In genomic region chr22:29060931-29061330, GRCh38 we compare ENCODE assay signal across 21 cellular contexts. TPM values are rescaled to one million over a fixed set of nuclear protein-coding genes. Genes with fewer than 3 reads are reported as not detected.
DNase-seq lines count a peak whose midpoint lies in the region; ATAC-seq and TF ChIP-seq lines count a peak whose summit lies in the region.
"Had no signal": no experiment of that assay in that cellular context is flagged by ENCODE, and none has a peak within 500 bp of the region (broad histone marks: within the 10 kb centered on the region; RNA-seq: fewer than 3 reads in every experiment).

No MANE protein-coding gene starts in this region.

- no peak overlapping the region for H3K27ac ChIP-seq in BLaER1 treated with 17β-estradiol and CSF1 and Interleukin-3, amounts not matched to agents 10 nM and 100 nM
- H3K27ac ChIP-seq in HEK293 (ENCODE audit: extremely low read depth, low read depth, low read length) (no peak overlapping the region), neural progenitor cell (no peak overlapping the region)

- intact Hi-C loops in mucosa of descending colon (cut with DNase I, micrococcal nuclease): no loop called here

- H3K27me3 ChIP-seq in BLaER1 treated with 17β-estradiol and CSF1 and Interleukin-3, amounts not matched to agents 10 nM and 100 nM: peaks cover 0 to 13% (median 7%) of the 10 kb centered on the region in 11 experiments; a peak in 8 of 22 replicates
- H3K27me3 ChIP-seq in neural progenitor cell: no peaks in the 10 kb centered on the region

- H3K79me2 ChIP-seq in neural progenitor cell (ENCODE audit: low read depth): no peaks in the 10 kb centered on the region

- CTCF ChIA-PET in HEK293 (lab: Yijun Ruan, JAX): interaction anchor here (1.0 to 1.9 kb wide), 4 partner anchors 18 to 205 kb away, joined by 3 to 7 read pairs (median 4); no protein-coding TSS in a partner anchor

- H3K4me1 Mint-ChIP-seq in neural progenitor cell: peaks cover 43% of the 10 kb centered on the region
- H3K4me1 Mint-ChIP-seq in activated T-helper 17 cell treated with anti-CD3 and anti-CD28 coated beads, Interleukin-2, amount 50 U/mL, for 72 hours: peaks cover 4% of the 10 kb centered on the region

- H2AFZ ChIP-seq in neural progenitor cell (replicated peaks): no peak overlapping the region
- H2AFZ ChIP-seq: GM23338 had no signal

- ATAC-seq in mucosa of descending colon (no peak), HG03520 (IDR thresholded peaks at IDR 0.05; ENCODE audit: unreplicated experiment) (no peak), HG02678 (IDR thresholded peaks at IDR 0.05; ENCODE audit: unreplicated experiment) (no peak)
- ATAC-seq in activated T-helper 17 cell treated with anti-CD3 and anti-CD28 coated beads, Interleukin-2, amount 50 U/mL, for 72 hours (replicated peaks): no peak

- no peak overlapping the region for H3K4me3 ChIP-seq in BLaER1 treated with 17β-estradiol and CSF1 and Interleukin-3, amounts not matched to agents 10 nM and 100 nM
- no peak overlapping the region for H3K4me3 ChIP-seq in HEK293 (ENCODE audit: low read depth, low read length)
- no peak overlapping the region for H3K4me3 ChIP-seq in neural progenitor cell
- no peak overlapping the region for H3K4me3 ChIP-seq in mucosa of descending colon
- H3K4me3 ChIP-seq: GM23338, HAP-1 had no signal

- H3K4me1 ChIP-seq in BLaER1 treated with 17β-estradiol and CSF1 and Interleukin-3, amounts not matched to agents 10 nM and 100 nM: peaks cover 5 to 21% (median 14%) of the 10 kb centered on the region in 10 experiments
- H3K4me1 ChIP-seq in HEK293 (ENCODE audit: control insufficient read depth, insufficient read depth, low read length): no peaks in the 10 kb centered on the region; the same call in 1 of the 2 replicates
- peaks cover 6% of the 10 kb centered on the region for H3K4me1 ChIP-seq in neural progenitor cell
- H3K4me1 ChIP-seq in mucosa of descending colon (ENCODE audit: low read depth): no peaks in the 10 kb centered on the region
- H3K4me1 ChIP-seq: HAP-1 had no signal

- DNase-seq in left kidney (ENCODE audit: low read depth, low spot score) (peak; percentile 16), neural progenitor cell (ENCODE audit: low spot score) (no peak), mucosa of descending colon (no peak)
- DNase-seq: Calu3; CD4-positive, alpha-beta T cell; CD8-positive, alpha-beta memory T cell; DMS53; DMS79 treated with DMSO at 0.1 percent for 48 hours; GF-D8 had no signal

- POLR2A ChIA-PET in HEK293 (lab: Yijun Ruan, JAX): no interaction called here

- peaks cover 14% of the 10 kb centered on the region for H3K27me3 Mint-ChIP-seq in neural progenitor cell (ENCODE audit: insufficient read depth, low read depth)
- no peaks in the 10 kb centered on the region for H3K27me3 Mint-ChIP-seq in activated T-helper 17 cell treated with anti-CD3 and anti-CD28 coated beads, Interleukin-2, amount 50 U/mL, for 72 hours

- H3K36me3 Mint-ChIP-seq in neural progenitor cell: peaks cover 5% of the 10 kb centered on the region
- H3K36me3 Mint-ChIP-seq in activated T-helper 17 cell treated with anti-CD3 and anti-CD28 coated beads, Interleukin-2, amount 50 U/mL, for 72 hours (ENCODE audit: low read depth): no peaks in the 10 kb centered on the region
- H3K36me3 Mint-ChIP-seq: CD14-positive monocyte; CD8-positive, alpha-beta memory T cell had no signal

- no peak overlapping the region for H3K4me3 Mint-ChIP-seq in neural progenitor cell
- H3K4me3 Mint-ChIP-seq in activated T-helper 17 cell treated with anti-CD3 and anti-CD28 coated beads, Interleukin-2, amount 50 U/mL, for 72 hours: no peak overlapping the region
- H3K4me3 Mint-ChIP-seq: CD4-positive, alpha-beta T cell; CD8-positive, alpha-beta memory T cell; GM23338 had no signal

- no peaks in the 10 kb centered on the region for H3K9me3 ChIP-seq in BLaER1 treated with 17β-estradiol and CSF1 and Interleukin-3, amounts not matched to agents 10 nM and 100 nM (replicated peaks in 1 of 11)
- H3K9me3 ChIP-seq in HEK293 (ENCODE audit: control insufficient read depth, insufficient read depth, low read depth, low read length) (no peaks in the 10 kb centered on the region), neural progenitor cell (ENCODE audit: low read depth) (no peaks in the 10 kb centered on the region), mucosa of descending colon (no peaks in the 10 kb centered on the region)
- H3K9me3 ChIP-seq: HAP-1 had no signal

- TF ChIP-seq CTCF in HEK293 (tag by site-specific recombination; IDR thresholded peaks at IDR 0.05) (no peak), neural progenitor cell (IDR thresholded peaks at IDR 0.05) (no peak), mucosa of descending colon (IDR thresholded peaks at IDR 0.05) (no peak)

- no peaks in the 10 kb centered on the region for H3K36me3 ChIP-seq in BLaER1 treated with 17β-estradiol and CSF1 and Interleukin-3, amounts not matched to agents 10 nM and 100 nM
- no peaks in the 10 kb centered on the region for H3K36me3 ChIP-seq in HEK293 (ENCODE audit: control insufficient read depth in 2 of 2, insufficient read depth in 1 of 2, low read length in 2 of 2)
- H3K36me3 ChIP-seq in neural progenitor cell: no peaks in the 10 kb centered on the region
- no peaks in the 10 kb centered on the region for H3K36me3 ChIP-seq in mucosa of descending colon (ENCODE audit: low read depth)
- H3K36me3 ChIP-seq: HAP-1 had no signal

- peak overlapping the region; percentile 29 for H3K27ac Mint-ChIP-seq in neural progenitor cell
- no peak overlapping the region for H3K27ac Mint-ChIP-seq in activated T-helper 17 cell treated with anti-CD3 and anti-CD28 coated beads, Interleukin-2, amount 50 U/mL, for 72 hours
- H3K27ac Mint-ChIP-seq: CD14-positive monocyte; CD4-positive, alpha-beta T cell; GM23338 had no signal

- no peaks in the 10 kb centered on the region; a peak in 1 of 22 replicates for H4K20me1 ChIP-seq in BLaER1 treated with 17β-estradiol and CSF1 and Interleukin-3, amounts not matched to agents 10 nM and 100 nM
- H4K20me1 ChIP-seq in neural progenitor cell (ENCODE audit: low read depth): no peaks in the 10 kb centered on the region

- no peaks in the 10 kb centered on the region for H3K9me3 Mint-ChIP-seq in neural progenitor cell
- no peaks in the 10 kb centered on the region for H3K9me3 Mint-ChIP-seq in activated T-helper 17 cell treated with anti-CD3 and anti-CD28 coated beads, Interleukin-2, amount 50 U/mL, for 72 hours
- H3K9me3 Mint-ChIP-seq: CD4-positive, alpha-beta T cell; CD8-positive, alpha-beta memory T cell; GM23338 had no signal

- peaks cover 4% of the 10 kb centered on the region for H3F3A ChIP-seq in neural progenitor cell (ENCODE audit: low read depth)

- H3K9ac ChIP-seq in BLaER1 treated with 17β-estradiol and CSF1 and Interleukin-3, amounts not matched to agents 10 nM and 100 nM: no peak overlapping the region
- H3K9ac ChIP-seq in neural progenitor cell: no peak overlapping the region

- H3K4me2 ChIP-seq in BLaER1 treated with 17β-estradiol and CSF1 and Interleukin-3, amounts not matched to agents 10 nM and 100 nM: peak overlapping the region in 7 of 11 experiments; percentile 3 to 33 (median 18); a peak in 5 of 22 replicates
- no peak overlapping the region for H3K4me2 ChIP-seq in neural progenitor cell
- H3K4me2 ChIP-seq: GM23338 had no signal

TF ChIP-seq in HEK293, 187 proteins besides CTCF, POLR2A, EP300 and RAD21:
- TF ChIP-seq ZSCAN23 (tag by site-specific recombination; IDR thresholded peaks at IDR 0.05) (no peak), ZNF621 (tag by site-specific recombination; IDR thresholded peaks at IDR 0.05) (no peak), ZNF561 (tag by site-specific recombination; IDR thresholded peaks at IDR 0.05; ENCODE audit: borderline replicate concordance) (no peak), INSM2 (tag by site-specific recombination; IDR thresholded peaks at IDR 0.05) (no peak), ZNF600 (tag by site-specific recombination; IDR thresholded peaks at IDR 0.05) (0 out of 2 replicates have a peak, but pooled peaks have one; percentile 13), ZNF433 (tag by site-specific recombination; IDR thresholded peaks at IDR 0.05; ENCODE audit: low read depth) (no peak)

RNA-seq across cellular contexts. Expression of gene C22orf31, which starts 0.7 kb away (rescaled TPM):
- not detected in 2 replicates for total RNA-seq in neural progenitor cell (ENCODE audit: low replicate concordance)
- under 1 TPM in 1 of 3 donors, not detected in 2; 0.41 TPM for total RNA-seq in mucosa of descending colon
- total RNA-seq in activated T-helper 17 cell treated with anti-CD3 and anti-CD28 coated beads, Interleukin-2, amount 50 U/mL, for 72 hours: not detected
- total RNA-seq: A172; A673; Calu3; CD4-positive, alpha-beta T cell; CD8-positive, alpha-beta memory T cell; Daoy; G401; GM23338 had no signal

RNA-seq across cellular contexts. Expression of gene KREMEN1, which starts 11.9 kb away (rescaled TPM):
- 1.4 and 1.9 TPM in 2 replicates for total RNA-seq in neural progenitor cell (ENCODE audit: low replicate concordance)
- 10 to 100 TPM; 18.3 to 35.1 (median 28.6) TPM for total RNA-seq in mucosa of descending colon
- under 1 TPM in 1 of 2 donors, not detected in 1; 0.40 TPM for total RNA-seq in activated T-helper 17 cell treated with anti-CD3 and anti-CD28 coated beads, Interleukin-2, amount 50 U/mL, for 72 hours
- total RNA-seq: CD4-positive, alpha-beta T cell had no signal
